ENCODE assay signal across 11 cellular contexts in the genomic region with DNA sequence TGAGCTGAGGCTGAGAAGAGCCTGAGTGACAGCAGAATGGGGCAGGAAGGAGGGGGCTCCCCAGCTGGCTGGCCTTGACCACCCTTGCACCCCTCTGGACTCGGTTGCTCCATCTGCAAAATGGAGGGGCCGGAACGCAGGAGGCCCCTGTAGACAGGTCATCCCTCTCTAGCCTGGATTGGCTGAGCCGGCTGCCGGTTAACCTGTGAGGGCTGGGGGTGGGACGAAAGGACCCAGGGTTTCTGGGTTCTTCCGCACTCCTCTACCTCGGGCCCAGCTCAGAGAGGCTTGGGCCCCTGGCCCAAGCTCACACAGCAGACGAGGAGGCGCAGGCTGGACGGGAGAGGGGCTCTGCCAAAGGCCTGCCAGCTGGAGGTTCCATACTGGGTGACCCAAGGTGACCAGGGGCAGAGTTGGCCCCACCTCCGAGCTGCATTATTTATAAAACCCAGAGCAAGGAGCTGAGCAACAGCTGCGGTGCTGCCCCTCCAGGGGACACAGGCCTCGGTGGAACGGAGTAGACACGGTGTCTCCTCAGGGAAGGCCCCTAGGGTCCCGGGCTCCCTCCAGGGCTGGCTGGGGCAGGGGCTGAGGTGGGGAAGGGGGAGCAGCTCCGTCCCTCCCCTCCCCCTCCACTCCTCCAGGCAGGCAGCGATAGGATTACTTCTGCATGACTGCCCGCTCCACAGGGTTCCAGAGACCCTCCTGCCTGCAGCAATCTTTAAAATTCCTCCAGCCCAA. TPM values are rescaled to one million over a fixed set of nuclear protein-coding genes. Genes with fewer than 3 reads are reported as not detected.
A peak's percentile ranks its signal among the peaks of the same experiment; 100 is the strongest.
DNase-seq lines count a peak whose midpoint lies in the region; ATAC-seq and TF ChIP-seq lines count a peak whose summit lies in the region.
"Had no signal": no experiment of that assay in that cellular context is flagged by ENCODE, and none has a peak within 500 bp of the region (broad histone marks: within the 10 kb centered on the region; RNA-seq: fewer than 3 reads in every experiment).

No MANE protein-coding gene starts in this region.

- H3K27ac ChIP-seq in neural cell (ENCODE audit: low read length) (peak overlapping the region; percentile 90), uterus (peak overlapping the region; percentile 92 to 99), GM23248 (no peak overlapping the region)

- H3K9ac ChIP-seq in neural cell (ENCODE audit: low read length) (peak overlapping the region; percentile 66), GM23248 (no peak overlapping the region)

- peaks cover 4% of the 10 kb centered on the region for H3K27me3 Mint-ChIP-seq in glutamatergic neuron (ENCODE audit: unreplicated experiment)

- H3K9me3 Mint-ChIP-seq in glutamatergic neuron (ENCODE audit: unreplicated experiment), result peaks cover 9% of the 10 kb centered on the region

- no peaks in the 10 kb centered on the region for H3K36me3 Mint-ChIP-seq in glutamatergic neuron (ENCODE audit: unreplicated experiment)

- H2AFZ ChIP-seq in neural cell (ENCODE audit: low read depth, low read length) (no peak overlapping the region), GM23248 (no peak overlapping the region)

- WGBS in GM23248 (ENCODE audit: low coverage in 1 of 2, low lambda C conversion rate in 2 of 2, missing lambda C conversion rate in 2 of 2), 2 experiments, result 82 to 86% methylated on average over 15 to 20 of the region's 20 CpGs

- no peak for ATAC-seq in GM18498 (IDR thresholded peaks at IDR 0.05; ENCODE audit: unreplicated experiment)

- H3K27me3 ChIP-seq in neural cell (ENCODE audit: insufficient read depth, low read depth, low read length), result no peaks in the 10 kb centered on the region
- H3K27me3 ChIP-seq in uterus, result no peaks in the 10 kb centered on the region
- no peaks in the 10 kb centered on the region for H3K27me3 ChIP-seq in GM23248 (replicated peaks; ENCODE audit: insufficient read depth)

- H3K4me3 Mint-ChIP-seq in glutamatergic neuron (ENCODE audit: unreplicated experiment), result peak overlapping the region; percentile 31

- peak overlapping the region; percentile 88 for H3K4me2 ChIP-seq in neural cell (ENCODE audit: low read length)
- H3K4me2 ChIP-seq in GM23248 (ENCODE audit: unreplicated experiment), result no peak overlapping the region

- TF ChIP-seq POLR2A in uterus (IDR thresholded peaks at IDR 0.05), result no peak

- H4K20me1 ChIP-seq in neural cell (ENCODE audit: insufficient read depth) (peaks cover 37% of the 10 kb centered on the region), GM23248 (ENCODE audit: insufficient read depth) (no peaks in the 10 kb centered on the region)

- H3K4me1 ChIP-seq in uterus (peaks cover 19 to 73% of the 10 kb centered on the region in 2 donors), GM23248 (ENCODE audit: insufficient read depth) (peaks cover 66% of the 10 kb centered on the region)

- H3K4me3 ChIP-seq in neural cell (ENCODE audit: low read length) (peak overlapping the region; percentile 61), uterus (no peak overlapping the region), GM23248 (no peak overlapping the region)

- TF ChIP-seq EP300 in neural cell (conservative IDR thresholded peaks at IDR 0.05; ENCODE audit: poor library complexity, severe bottlenecking), result no peak

- no peak for TF ChIP-seq CTCF in glutamatergic neuron (IDR thresholded peaks at IDR 0.05; ENCODE audit: partially characterized antibody, unreplicated experiment)
- no peak for TF ChIP-seq CTCF in neural cell (IDR thresholded peaks at IDR 0.05; ENCODE audit: poor library complexity, severe bottlenecking)
- TF ChIP-seq CTCF in uterus (IDR thresholded peaks at IDR 0.05), result no peak

- H3K9me2 ChIP-seq in neural cell (ENCODE audit: insufficient read depth, low read length), result no peaks in the 10 kb centered on the region
- H3K9me2 ChIP-seq in GM23248 (ENCODE audit: insufficient read depth), result no peaks in the 10 kb centered on the region

- no peak for TF ChIP-seq RAD21 in neural cell (conservative IDR thresholded peaks at IDR 0.05)

- peaks cover 83% of the 10 kb centered on the region for H3K79me2 ChIP-seq in neural cell (replicated peaks; ENCODE audit: insufficient read depth, low read length)
- H3K79me2 ChIP-seq in GM23248 (ENCODE audit: insufficient read depth), result peaks cover 99% of the 10 kb centered on the region

- H3K4me1 Mint-ChIP-seq in glutamatergic neuron (ENCODE audit: low read depth, unreplicated experiment), result peaks cover 23% of the 10 kb centered on the region

- no peaks in the 10 kb centered on the region for H3K9me3 ChIP-seq in neural cell (ENCODE audit: low read length)
- no peaks in the 10 kb centered on the region for H3K9me3 ChIP-seq in uterus
- H3K9me3 ChIP-seq in GM23248 (ENCODE audit: low read depth), result no peaks in the 10 kb centered on the region

- no peaks in the 10 kb centered on the region for H3K36me3 ChIP-seq in neural cell (ENCODE audit: insufficient read depth, low read length)
- H3K36me3 ChIP-seq in uterus, result no peaks in the 10 kb centered on the region
- H3K36me3 ChIP-seq in GM23248 (ENCODE audit: low read depth), result no peaks in the 10 kb centered on the region

- peak overlapping the region; percentile 94 for H3K27ac Mint-ChIP-seq in glutamatergic neuron (ENCODE audit: unreplicated experiment)

- in situ Hi-C loops in GM23248 (cut with MboI), result no loop called here

- intact Hi-C loops in uterus (cut with DNase I; ENCODE audit: low total_unique reads), result no loop called here

- DNase-seq in NCI-H345 (lab: John Stamatoyannopoulos, UW) (peak; percentile 39), NCI-H345 treated with DMSO at 0.1 percent for 48 hours (lab: John Stamatoyannopoulos, UW; ENCODE audit: unreplicated experiment) (no peak), glutamatergic neuron (peak; percentile 74), uterus (peak in 1 of 2 donors; percentile 33), foreskin melanocyte (no peak), GM23248 (no peak)
- DNase-seq: stimulated activated CD4-positive, alpha-beta T cell treated with anti-CD3 and anti-CD28 coated beads, Interleukin-2, amount 100 ng/mL, for 24 hours; stimulated activated naive CD4-positive, alpha-beta T cell treated with Interleukin-2 at 50 U/mL for 16 hours had no signal

- H3F3A ChIP-seq in neural cell (ENCODE audit: insufficient read depth, low read length, poor library complexity, severe bottlenecking) (no peaks in the 10 kb centered on the region), GM23248 (ENCODE audit: insufficient read depth) (peaks cover 5% of the 10 kb centered on the region; the same call in 1 of the 2 replicates)

TF ChIP-seq in neural cell, 6 proteins besides CTCF, POLR2A, EP300 and RAD21:
- TF ChIP-seq TAF1 (IDR thresholded peaks at IDR 0.05; ENCODE audit: low read depth) (no peak), POLR2AphosphoS5 (IDR thresholded peaks at IDR 0.05) (peak; percentile 14)
- TF ChIP-seq, protein P1, sequence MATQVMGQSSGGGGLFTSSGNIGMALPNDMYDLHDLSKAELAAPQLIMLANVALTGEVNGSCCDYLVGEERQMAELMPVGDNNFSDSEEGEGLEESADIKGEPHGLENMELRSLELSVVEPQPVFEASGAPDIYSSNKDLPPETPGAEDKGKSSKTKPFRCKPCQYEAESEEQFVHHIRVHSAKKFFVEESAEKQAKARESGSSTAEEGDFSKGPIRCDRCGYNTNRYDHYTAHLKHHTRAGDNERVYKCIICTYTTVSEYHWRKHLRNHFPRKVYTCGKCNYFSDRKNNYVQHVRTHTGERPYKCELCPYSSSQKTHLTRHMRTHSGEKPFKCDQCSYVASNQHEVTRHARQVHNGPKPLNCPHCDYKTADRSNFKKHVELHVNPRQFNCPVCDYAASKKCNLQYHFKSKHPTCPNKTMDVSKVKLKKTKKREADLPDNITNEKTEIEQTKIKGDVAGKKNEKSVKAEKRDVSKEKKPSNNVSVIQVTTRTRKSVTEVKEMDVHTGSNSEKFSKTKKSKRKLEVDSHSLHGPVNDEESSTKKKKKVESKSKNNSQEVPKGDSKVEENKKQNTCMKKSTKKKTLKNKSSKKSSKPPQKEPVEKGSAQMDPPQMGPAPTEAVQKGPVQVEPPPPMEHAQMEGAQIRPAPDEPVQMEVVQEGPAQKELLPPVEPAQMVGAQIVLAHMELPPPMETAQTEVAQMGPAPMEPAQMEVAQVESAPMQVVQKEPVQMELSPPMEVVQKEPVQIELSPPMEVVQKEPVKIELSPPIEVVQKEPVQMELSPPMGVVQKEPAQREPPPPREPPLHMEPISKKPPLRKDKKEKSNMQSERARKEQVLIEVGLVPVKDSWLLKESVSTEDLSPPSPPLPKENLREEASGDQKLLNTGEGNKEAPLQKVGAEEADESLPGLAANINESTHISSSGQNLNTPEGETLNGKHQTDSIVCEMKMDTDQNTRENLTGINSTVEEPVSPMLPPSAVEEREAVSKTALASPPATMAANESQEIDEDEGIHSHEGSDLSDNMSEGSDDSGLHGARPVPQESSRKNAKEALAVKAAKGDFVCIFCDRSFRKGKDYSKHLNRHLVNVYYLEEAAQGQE (IDR thresholded peaks at IDR 0.05; ENCODE audit: borderline replicate concordance), result no peak

RNA-seq across cellular contexts. Expression of gene AHDC1, which starts 11.2 kb away (rescaled TPM):
- 131 TPM for total RNA-seq in glutamatergic neuron (ENCODE audit: unreplicated experiment)
- polyA plus RNA-seq in neural cell, result 5.3 and 18.4 TPM in 2 replicates
- 28.0 and 30.7 TPM in 2 replicates for polyA minus RNA-seq in neural cell
- 100 to 1,000 TPM in 1 of 4 donors, 10 to 100 TPM in 3; 11.2 to 179 (median 50.7) TPM for total RNA-seq in uterus
- 5.3 and 5.8 TPM in 2 replicates for total RNA-seq in GM23248 (2014; rRNA removed; shearing (Covaris generic))
- polyA plus RNA-seq in GM23248 (2016; fragmentation: Nextera tagmentation; extraction: Ambion mirVana), result 3.9 and 4.5 TPM in 2 replicates

RNA-seq across cellular contexts. Expression of gene FGR, which starts 42.2 kb away (rescaled TPM):
- not detected for total RNA-seq in glutamatergic neuron (ENCODE audit: unreplicated experiment)
- not detected in 2 replicates for polyA plus RNA-seq in neural cell
- not detected in 2 replicates for polyA minus RNA-seq in neural cell
- total RNA-seq in uterus, result 10 to 100 TPM in 3 of 4 donors, 1 to 10 TPM in 1; 3.0 to 35.9 (median 18.8) TPM
- not detected in 2 replicates for total RNA-seq in GM23248 (2014; rRNA removed; shearing (Covaris generic))
- polyA plus RNA-seq in GM23248 (2016; fragmentation: Nextera tagmentation; extraction: Ambion mirVana), result not detected in 2 replicates
- total RNA-seq: NCI-H460 had no signal

Comparison
In these comparisons a context has a peak if more than half of its experiments do, and no peak if none do; other contexts are left out.
1. DNase-seq: peak in NCI-H345 (single experiment) and glutamatergic neuron (single experiment); none in NCI-H345 treated with DMSO at 0.1 percent for 48 hours (single experiment), foreskin melanocyte (single experiment) and GM23248 (single experiment).